In the genomic region with DNA sequence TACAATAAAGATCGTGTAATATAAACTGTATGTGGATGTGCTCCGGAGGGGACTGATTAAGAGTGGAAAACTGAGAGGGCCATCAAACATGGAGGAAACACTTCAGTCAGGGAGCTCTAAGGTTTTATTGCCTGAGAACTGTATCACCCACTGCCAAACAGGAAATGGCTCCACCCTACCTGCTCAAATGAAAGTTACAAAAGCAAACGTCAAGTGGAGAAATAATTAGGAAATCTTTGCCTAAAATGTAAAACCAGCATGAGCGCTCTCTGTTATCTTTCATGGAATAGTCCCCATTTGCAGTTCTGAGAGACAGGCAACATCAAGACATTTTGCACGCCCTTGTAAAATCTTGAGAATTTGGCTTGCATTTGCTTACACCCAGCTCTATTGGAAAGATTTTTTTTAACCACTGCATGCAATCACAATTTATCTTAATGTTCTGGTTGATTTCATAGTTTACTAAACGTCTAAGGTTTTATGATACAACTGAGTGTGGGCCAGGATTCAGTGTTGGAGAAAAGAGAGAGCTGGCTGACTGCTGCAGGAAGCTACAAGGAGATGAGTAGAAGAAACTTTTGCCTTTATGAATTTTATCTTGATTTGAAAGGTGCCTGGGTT, we compare ENCODE assay signal across 2 cellular contexts.
A peak's percentile ranks its signal among the peaks of the same experiment; 100 is the strongest.
TF ChIP-seq lines count a peak whose summit lies in the region.

No MANE protein-coding gene starts in this region.

TF ChIP-seq in HEK293, 187 proteins besides CTCF, POLR2A, EP300 and RAD21 (continued from another document and continues in another):
- TF ChIP-seq, protein P1, sequence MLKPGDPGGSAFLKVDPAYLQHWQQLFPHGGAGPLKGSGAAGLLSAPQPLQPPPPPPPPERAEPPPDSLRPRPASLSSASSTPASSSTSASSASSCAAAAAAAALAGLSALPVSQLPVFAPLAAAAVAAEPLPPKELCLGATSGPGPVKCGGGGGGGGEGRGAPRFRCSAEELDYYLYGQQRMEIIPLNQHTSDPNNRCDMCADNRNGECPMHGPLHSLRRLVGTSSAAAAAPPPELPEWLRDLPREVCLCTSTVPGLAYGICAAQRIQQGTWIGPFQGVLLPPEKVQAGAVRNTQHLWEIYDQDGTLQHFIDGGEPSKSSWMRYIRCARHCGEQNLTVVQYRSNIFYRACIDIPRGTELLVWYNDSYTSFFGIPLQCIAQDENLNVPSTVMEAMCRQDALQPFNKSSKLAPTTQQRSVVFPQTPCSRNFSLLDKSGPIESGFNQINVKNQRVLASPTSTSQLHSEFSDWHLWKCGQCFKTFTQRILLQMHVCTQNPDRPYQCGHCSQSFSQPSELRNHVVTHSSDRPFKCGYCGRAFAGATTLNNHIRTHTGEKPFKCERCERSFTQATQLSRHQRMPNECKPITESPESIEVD (tag by site-specific recombination; IDR thresholded peaks at IDR 0.05), result peak; percentile 70
- peak; percentile 33; the same call in 1 of the 2 replicates for TF ChIP-seq KLF7 (tag by site-specific recombination; IDR thresholded peaks at IDR 0.05; ENCODE audit: borderline replicate concordance)
- 0 out of 2 replicates have a peak, but pooled peaks have one; percentile 70 for TF ChIP-seq OVOL3 (tag by site-specific recombination; IDR thresholded peaks at IDR 0.05)
- no peak for TF ChIP-seq ZNF24 (tag by site-specific recombination; IDR thresholded peaks at IDR 0.05)
- peak; percentile 42; the same call in 1 of the 2 replicates for TF ChIP-seq ZSCAN30 (tag by site-specific recombination; IDR thresholded peaks at IDR 0.05)
- TF ChIP-seq PRDM10 (tag by site-specific recombination; IDR thresholded peaks at IDR 0.05), result 0 out of 2 replicates have a peak, but pooled peaks have one; percentile 20
- TF ChIP-seq KLF1 (tag by site-specific recombination; IDR thresholded peaks at IDR 0.05), result peak; percentile 75
- TF ChIP-seq, protein P2, sequence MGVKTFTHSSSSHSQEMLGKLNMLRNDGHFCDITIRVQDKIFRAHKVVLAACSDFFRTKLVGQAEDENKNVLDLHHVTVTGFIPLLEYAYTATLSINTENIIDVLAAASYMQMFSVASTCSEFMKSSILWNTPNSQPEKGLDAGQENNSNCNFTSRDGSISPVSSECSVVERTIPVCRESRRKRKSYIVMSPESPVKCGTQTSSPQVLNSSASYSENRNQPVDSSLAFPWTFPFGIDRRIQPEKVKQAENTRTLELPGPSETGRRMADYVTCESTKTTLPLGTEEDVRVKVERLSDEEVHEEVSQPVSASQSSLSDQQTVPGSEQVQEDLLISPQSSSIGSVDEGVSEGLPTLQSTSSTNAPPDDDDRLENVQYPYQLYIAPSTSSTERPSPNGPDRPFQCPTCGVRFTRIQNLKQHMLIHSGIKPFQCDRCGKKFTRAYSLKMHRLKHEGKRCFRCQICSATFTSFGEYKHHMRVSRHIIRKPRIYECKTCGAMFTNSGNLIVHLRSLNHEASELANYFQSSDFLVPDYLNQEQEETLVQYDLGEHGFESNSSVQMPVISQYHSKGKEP (tag by site-specific recombination; IDR thresholded peaks at IDR 0.05), result peak; percentile 36; the same call in 1 of the 2 replicates
- no peak for TF ChIP-seq ZNF707 (tag by site-specific recombination; IDR thresholded peaks at IDR 0.05)
- TF ChIP-seq ZIC2 (tag by site-specific recombination; IDR thresholded peaks at IDR 0.05), result peak; percentile 29; the same call in 1 of the 2 replicates
- TF ChIP-seq YY1 (tag by site-specific recombination; IDR thresholded peaks at IDR 0.05), result peak; percentile 16; the same call in 1 of the 2 replicates
- TF ChIP-seq TCF7L2 (IDR thresholded peaks at IDR 0.05; ENCODE audit: borderline replicate concordance, low read depth, low read length), result no peak
- TF ChIP-seq ZNF626 (tag by site-specific recombination; IDR thresholded peaks at IDR 0.05), result 0 out of 2 replicates have a peak, but pooled peaks have one; percentile 13
- TF ChIP-seq ZNF26 (tag by site-specific recombination; IDR thresholded peaks at IDR 0.05), result no peak
- TF ChIP-seq ZNF843 (tag by site-specific recombination; IDR thresholded peaks at IDR 0.05), result 0 out of 2 replicates have a peak, but pooled peaks have one; percentile 15
- TF ChIP-seq, protein P3, sequence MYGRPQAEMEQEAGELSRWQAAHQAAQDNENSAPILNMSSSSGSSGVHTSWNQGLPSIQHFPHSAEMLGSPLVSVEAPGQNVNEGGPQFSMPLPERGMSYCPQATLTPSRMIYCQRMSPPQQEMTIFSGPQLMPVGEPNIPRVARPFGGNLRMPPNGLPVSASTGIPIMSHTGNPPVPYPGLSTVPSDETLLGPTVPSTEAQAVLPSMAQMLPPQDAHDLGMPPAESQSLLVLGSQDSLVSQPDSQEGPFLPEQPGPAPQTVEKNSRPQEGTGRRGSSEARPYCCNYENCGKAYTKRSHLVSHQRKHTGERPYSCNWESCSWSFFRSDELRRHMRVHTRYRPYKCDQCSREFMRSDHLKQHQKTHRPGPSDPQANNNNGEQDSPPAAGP (tag by site-specific recombination; IDR thresholded peaks at IDR 0.05), result no peak

TF ChIP-seq in H1, 55 proteins besides CTCF, POLR2A, EP300 and RAD21 (continued from another document):
- TF ChIP-seq EZH2 (IDR thresholded peaks at IDR 0.05; ENCODE audit: low read depth, low read length, severe bottlenecking) (no peak), CEBPB (IDR thresholded peaks at IDR 0.05; ENCODE audit: low read depth, low read length) (no peak), RXRA (IDR thresholded peaks at IDR 0.05; ENCODE audit: insufficient read depth, low read depth, low read length) (no peak), TEAD4 (IDR thresholded peaks at IDR 0.05; ENCODE audit: low read depth, low read length) (no peak), CHD1 (IDR thresholded peaks at IDR 0.05; ENCODE audit: low read depth, low read length) (no peak), POLR2AphosphoS5 (IDR thresholded peaks at IDR 0.05; ENCODE audit: low read depth, low read length) (no peak), BACH1 (IDR thresholded peaks at IDR 0.05; ENCODE audit: low read length) (no peak), TCF12 (IDR thresholded peaks at IDR 0.05; ENCODE audit: low read depth, low read length) (no peak), SIRT6 (IDR thresholded peaks at IDR 0.05; ENCODE audit: low read length) (no peak)
TF ChIP-seq in H1: peak in this region for 0.
